ENCODE assay signal across 11 cellular contexts in the genomic region with DNA sequence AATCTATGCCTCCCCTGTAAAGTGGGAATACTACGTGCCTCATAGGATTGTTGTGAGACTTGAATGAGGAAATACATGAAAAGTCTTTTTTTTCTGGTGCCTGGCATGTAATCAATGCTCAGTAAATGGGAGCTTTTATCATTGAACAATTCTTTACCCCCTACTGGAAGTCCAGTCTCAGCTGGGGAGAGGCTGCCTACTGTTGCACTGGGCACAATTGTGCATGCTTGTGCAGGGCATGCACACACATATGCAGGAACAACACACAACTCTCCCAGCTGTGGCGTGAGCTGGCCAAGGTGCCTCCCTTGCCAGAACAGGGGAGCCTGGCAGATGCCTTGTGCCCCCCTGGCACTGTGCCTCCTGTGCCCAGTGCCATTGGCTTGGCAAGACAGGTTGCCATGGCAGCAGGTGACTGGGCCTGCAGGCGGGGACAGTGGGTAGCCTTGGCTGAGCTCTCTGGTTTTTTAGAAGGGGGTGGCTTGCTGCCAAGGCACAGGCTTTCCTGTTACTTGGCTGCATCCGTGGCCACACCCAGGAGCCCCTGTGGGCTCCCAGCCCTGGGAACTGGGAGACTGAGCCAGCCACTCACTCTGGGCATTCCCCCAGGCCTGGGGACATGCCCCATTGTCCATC. TPM values are rescaled to one million over a fixed set of nuclear protein-coding genes. Genes with fewer than 3 reads are reported as not detected.
A peak's percentile ranks its signal among the peaks of the same experiment; 100 is the strongest.
DNase-seq lines count a peak whose midpoint lies in the region; ATAC-seq, FAIRE-seq and TF ChIP-seq lines count a peak whose summit lies in the region.
"Had no signal": no experiment of that assay in that cellular context is flagged by ENCODE, and none has a peak within 500 bp of the region (broad histone marks: within the 10 kb centered on the region; RNA-seq: fewer than 3 reads in every experiment).

No MANE protein-coding gene starts in this region.

- ATAC-seq in HG02763 (IDR thresholded peaks at IDR 0.05; ENCODE audit: unreplicated experiment), result no peak

- H3K9ac ChIP-seq in fibroblast of lung (ENCODE audit: insufficient read depth, low read length) (no peak overlapping the region), rectal smooth muscle tissue (ENCODE audit: low read length) (no peak overlapping the region)

- no peaks in the 10 kb centered on the region for H3K79me2 ChIP-seq in fibroblast of lung (ENCODE audit: control insufficient read depth, insufficient read depth, low read length)

- no peak overlapping the region for H2AFZ ChIP-seq in fibroblast of lung (ENCODE audit: low read length)

- no peaks in the 10 kb centered on the region for H4K20me1 ChIP-seq in fibroblast of lung (ENCODE audit: control insufficient read depth, extremely low read depth, insufficient read depth, low read length)

- H3K4me1 ChIP-seq in fibroblast of lung (ENCODE audit: control insufficient read depth, extremely low read depth, insufficient read depth, low read length), result peaks cover 2% of the 10 kb centered on the region
- H3K4me1 ChIP-seq in rectal smooth muscle tissue (ENCODE audit: control insufficient read depth, insufficient read depth, low read length), result peaks cover 12% of the 10 kb centered on the region

- peak; percentile 63 for DNase-seq in Daoy (ENCODE audit: low read depth)
- peak; percentile 43 for DNase-seq in NCI-H774 (lab: John Stamatoyannopoulos, UW)
- DNase-seq in fibroblast of lung (ENCODE audit: low read depth in 2 of 2), result peak; percentile 22 to 23
- no peak for DNase-seq in foreskin melanocyte
- no peak for DNase-seq in GM12891 (ENCODE audit: insufficient read length, low spot score)
- no peak for DNase-seq in activated naive CD4-positive, alpha-beta T cell treated with anti-CD3 and anti-CD28 coated beads, Interleukin-2, amount 50 U/mL, for 16 hours
- DNase-seq: activated naive CD8-positive, alpha-beta T cell treated with anti-CD3 and anti-CD28 coated beads, Interleukin-2, amount 10 ng/mL, durations not matched to agents 7 days and 5 days; GDM1; IMR-90 had no signal

- no peak for FAIRE-seq in GM12891 (lab: Jason Lieb, UNC)

- H3K36me3 ChIP-seq in fibroblast of lung (ENCODE audit: control insufficient read depth, insufficient read depth, low read length) (no peaks in the 10 kb centered on the region), rectal smooth muscle tissue (ENCODE audit: control insufficient read depth, insufficient read depth, low read length) (no peaks in the 10 kb centered on the region)

- no peak for TF ChIP-seq CTCF in fibroblast of lung (conservative IDR thresholded peaks at IDR 0.05 in 1 of 2, IDR thresholded peaks at IDR 0.05 in 1 of 2; ENCODE audit: low read depth in 1 of 2, low read length in 2 of 2)

- H3K4me3 ChIP-seq in fibroblast of lung (replicated peaks in 1 of 4; ENCODE audit: control extremely low read depth in 1 of 4, insufficient read depth in 1 of 4, low read depth in 3 of 4, low read length in 4 of 4) (no peak overlapping the region), rectal smooth muscle tissue (ENCODE audit: low read length) (no peak overlapping the region)

- H3K27ac ChIP-seq in fibroblast of lung (ENCODE audit: insufficient read depth, low read length) (no peak overlapping the region), rectal smooth muscle tissue (ENCODE audit: low read depth, low read length) (peak overlapping the region; percentile 27)

- no peak for TF ChIP-seq POLR2A in GM12891 (IDR thresholded peaks at IDR 0.05; ENCODE audit: low read depth, low read length)

- H3K27me3 ChIP-seq in fibroblast of lung (ENCODE audit: control insufficient read depth, insufficient read depth, low read length) (peaks cover 1% of the 10 kb centered on the region), rectal smooth muscle tissue (ENCODE audit: control insufficient read depth, insufficient read depth, low read length) (no peaks in the 10 kb centered on the region)

- H3K9me3 ChIP-seq in fibroblast of lung (ENCODE audit: control insufficient read depth, insufficient read depth, low read depth, low read length), result no peaks in the 10 kb centered on the region

- H3K4me2 ChIP-seq in fibroblast of lung (ENCODE audit: extremely low read depth, insufficient read depth, low read length), result no peak overlapping the region

TF ChIP-seq in GM12891, 5 proteins besides CTCF, POLR2A, EP300 and RAD21:
- TF ChIP-seq PAX5 (IDR thresholded peaks at IDR 0.05; ENCODE audit: insufficient read depth, low read length, severe bottlenecking) (no peak), TAF1 (IDR thresholded peaks at IDR 0.05; ENCODE audit: low read depth, low read length) (no peak), POU2F2 (IDR thresholded peaks at IDR 0.05; ENCODE audit: low read depth, low read length) (no peak), SPI1 (IDR thresholded peaks at IDR 0.05; ENCODE audit: low read depth, low read length) (no peak), POLR2AphosphoS5 (IDR thresholded peaks at IDR 0.05; ENCODE audit: low read depth, low read length) (no peak)

RNA-seq across cellular contexts. Expression of a gene that starts 16.1 kb away (rescaled TPM):
- total RNA-seq in Daoy (2014; rRNA removed; shearing (Covaris generic)), result 0.92 and 1.9 TPM in 2 replicates
- total RNA-seq in fibroblast of lung, result 0.26 and 0.33 TPM in 2 replicates
- 0.09 and 0.41 TPM in 2 replicates for polyA plus RNA-seq in fibroblast of lung
- polyA plus RNA-seq in fibroblast of lung (2012), result 0.16 and 0.62 TPM in 2 replicates
- polyA minus RNA-seq in fibroblast of lung (ENCODE audit: low replicate concordance), result 1.9 TPM in 1 of 2 replicates, not detected in the other
- 4.1 TPM for polyA plus RNA-seq in GM12891 (2012; ENCODE audit: low read depth, missing spikeins)

RNA-seq across cellular contexts. Expression of a gene that starts 21.0 kb away (rescaled TPM):
- total RNA-seq in Daoy (2014; rRNA removed; shearing (Covaris generic)), result not detected in 2 replicates
- not detected in 2 replicates for total RNA-seq in fibroblast of lung
- not detected in 2 replicates for polyA plus RNA-seq in fibroblast of lung
- not detected in 2 replicates for polyA plus RNA-seq in fibroblast of lung (2012)
- not detected in 2 replicates for polyA minus RNA-seq in fibroblast of lung (ENCODE audit: low replicate concordance)
- polyA plus RNA-seq in GM12891 (2012; ENCODE audit: low read depth, missing spikeins), result 0.05 TPM
- total RNA-seq: activated naive CD8-positive, alpha-beta T cell treated with anti-CD3 and anti-CD28 coated beads, Interleukin-2, amount 10 ng/mL, durations not matched to agents 7 days and 5 days; IMR-90 had no signal
- polyA plus RNA-seq: IMR-90 had no signal

RNA-seq across cellular contexts. Expression of a gene that starts 58.5 kb away (rescaled TPM):
- total RNA-seq in Daoy (2014; rRNA removed; shearing (Covaris generic)), result 18.5 and 19.2 TPM in 2 replicates
- 18.0 and 21.8 TPM in 2 replicates for total RNA-seq in fibroblast of lung
- polyA plus RNA-seq in fibroblast of lung, result 41.5 and 44.9 TPM in 2 replicates
- 25.9 and 30.3 TPM in 2 replicates for polyA plus RNA-seq in fibroblast of lung (2012)
- polyA minus RNA-seq in fibroblast of lung (ENCODE audit: low replicate concordance), result 25.6 and 26.2 TPM in 2 replicates
- polyA plus RNA-seq in GM12891 (2012; ENCODE audit: low read depth, missing spikeins), result 16.1 TPM

Comparison
In these comparisons a context has a peak if more than half of its experiments do, and no peak if none do; other contexts are left out.
1. DNase-seq: peak in Daoy (single experiment), NCI-H774 (single experiment) and fibroblast of lung (2 of 2); none in foreskin melanocyte (single experiment), GM12891 (single experiment) and activated naive CD4-positive, alpha-beta T cell treated with anti-CD3 and anti-CD28 coated beads, Interleukin-2, amount 50 U/mL, for 16 hours (single experiment).